In genomic region chr7:94250124-94250523, GRCh38 we compare ENCODE assay signal across 32 cellular contexts.
DNase-seq lines count a peak whose midpoint lies in the region; ATAC-seq, FAIRE-seq and TF ChIP-seq lines count a peak whose summit lies in the region.
"Had no signal": no experiment of that assay in that cellular context is flagged by ENCODE, and none has a peak within 500 bp of the region (broad histone marks: within the 10 kb centered on the region; RNA-seq: fewer than 3 reads in every experiment).

No MANE protein-coding gene starts in this region.

- H3K4me3 ChIP-seq in HEK293 (ENCODE audit: low read depth, low read length): no peak overlapping the region
- no peak overlapping the region for H3K4me3 ChIP-seq in astrocyte (ENCODE audit: insufficient read depth, low read depth, low read length)
- H3K4me3 ChIP-seq: SJCRH30, thoracic aorta had no signal

- H3K27me3 Mint-ChIP-seq in astrocyte (ENCODE audit: low read depth, unreplicated experiment): peaks cover 6% of the 10 kb centered on the region
- H3K27me3 Mint-ChIP-seq: activated CD4-positive, alpha-beta T cell treated with anti-CD3 and anti-CD28 coated beads, Interleukin-2, amount 10 ng/mL, durations not matched to agents 24 days and 14 days; CD4-positive, alpha-beta T cell; stimulated activated naive CD8-positive, alpha-beta T cell treated with anti-CD3 and anti-CD28 coated beads, Interleukin-15, amount 100 ng/mL, for 72 hours had no signal

- no peak overlapping the region for H3K4me3 Mint-ChIP-seq in astrocyte (ENCODE audit: unreplicated experiment)
- H3K4me3 Mint-ChIP-seq: activated CD4-positive, alpha-beta T cell treated with anti-CD3 and anti-CD28 coated beads, Interleukin-2, amount 10 ng/mL, durations not matched to agents 24 days and 14 days; activated naive CD4-positive, alpha-beta T cell treated with anti-CD3 and anti-CD28 coated beads, Interleukin-2, amount 50 U/mL, for 24 hours; CD4-positive, alpha-beta T cell; naive B cell; stimulated activated naive CD8-positive, alpha-beta T cell treated with anti-CD3 and anti-CD28 coated beads, Interleukin-15, amount 100 ng/mL, for 72 hours; T-cell had no signal

- no peak overlapping the region for H3K9ac ChIP-seq in astrocyte (ENCODE audit: low read length)

- no peak for ATAC-seq in GM19351 (IDR thresholded peaks at IDR 0.05; ENCODE audit: unreplicated experiment)
- ATAC-seq in GM18873 (IDR thresholded peaks at IDR 0.05; ENCODE audit: low FRiP score, unreplicated experiment): no peak
- ATAC-seq: esophagus mucosa; HepG2; sciatic nerve; stimulated activated naive CD8-positive, alpha-beta T cell treated with anti-CD3 and anti-CD28 coated beads, Interleukin-15, amount 100 ng/mL, for 72 hours; T-cell had no signal

- no peak overlapping the region for H2AFZ ChIP-seq in astrocyte (ENCODE audit: low read depth, low read length)

- no peak for FAIRE-seq in astrocyte (lab: Jason Lieb, UNC)
- FAIRE-seq: HepG2 had no signal

- H3K27ac Mint-ChIP-seq in astrocyte (ENCODE audit: unreplicated experiment): no peak overlapping the region
- H3K27ac Mint-ChIP-seq: activated CD4-positive, alpha-beta T cell treated with anti-CD3 and anti-CD28 coated beads, Interleukin-2, amount 10 ng/mL, durations not matched to agents 24 days and 14 days; activated naive CD4-positive, alpha-beta T cell treated with anti-CD3 and anti-CD28 coated beads, Interleukin-2, amount 50 U/mL, for 24 hours; CD4-positive, alpha-beta T cell; progenitor cell of endocrine pancreas; stimulated activated naive CD8-positive, alpha-beta T cell treated with anti-CD3 and anti-CD28 coated beads, Interleukin-15, amount 100 ng/mL, for 72 hours; T-cell had no signal

- H3K27ac ChIP-seq in HEK293 (ENCODE audit: extremely low read depth, low read depth, low read length) (no peak overlapping the region), astrocyte (ENCODE audit: low read depth, low read length) (no peak overlapping the region)
- H3K27ac ChIP-seq: brain microvascular endothelial cell, SJCRH30, thoracic aorta had no signal

- no peak overlapping the region for H3K4me2 ChIP-seq in astrocyte (ENCODE audit: low read length)

- H3K4me1 ChIP-seq in HEK293 (ENCODE audit: control insufficient read depth, insufficient read depth, low read length) (peaks cover 17% of the 10 kb centered on the region), astrocyte (ENCODE audit: insufficient read depth, low read length) (no peaks in the 10 kb centered on the region)

- H3K36me3 Mint-ChIP-seq in astrocyte (ENCODE audit: low read depth, unreplicated experiment): no peaks in the 10 kb centered on the region
- H3K36me3 Mint-ChIP-seq: activated naive CD4-positive, alpha-beta T cell treated with anti-CD3 and anti-CD28 coated beads, Interleukin-2, amount 50 U/mL, for 24 hours; naive B cell; T-cell had no signal

- peaks cover 7% of the 10 kb centered on the region for H3K4me1 Mint-ChIP-seq in astrocyte (ENCODE audit: low read depth, unreplicated experiment)
- H3K4me1 Mint-ChIP-seq: activated CD4-positive, alpha-beta T cell treated with anti-CD3 and anti-CD28 coated beads, Interleukin-2, amount 10 ng/mL, durations not matched to agents 24 days and 14 days; activated naive CD4-positive, alpha-beta T cell treated with anti-CD3 and anti-CD28 coated beads, Interleukin-2, amount 50 U/mL, for 24 hours; naive B cell; stimulated activated naive CD8-positive, alpha-beta T cell treated with anti-CD3 and anti-CD28 coated beads, Interleukin-15, amount 100 ng/mL, for 72 hours; T-cell had no signal

- H3K36me3 ChIP-seq in HEK293 (ENCODE audit: control insufficient read depth in 2 of 2, insufficient read depth in 1 of 2, low read length in 2 of 2): no peaks in the 10 kb centered on the region
- no peaks in the 10 kb centered on the region for H3K36me3 ChIP-seq in astrocyte (ENCODE audit: insufficient read depth, low read length)
- H3K36me3 ChIP-seq: brain microvascular endothelial cell, SJCRH30, thoracic aorta had no signal

- POLR2A ChIA-PET in HEK293 (lab: Yijun Ruan, JAX): no interaction called here

- H3K27me3 ChIP-seq in astrocyte (ENCODE audit: insufficient read depth, low read length): no peaks in the 10 kb centered on the region
- H3K27me3 ChIP-seq: brain microvascular endothelial cell, SJCRH30 had no signal

- H3K9me3 ChIP-seq in HEK293 (ENCODE audit: control insufficient read depth, insufficient read depth, low read depth, low read length) (no peaks in the 10 kb centered on the region), astrocyte (ENCODE audit: insufficient read depth, low read depth, low read length) (no peaks in the 10 kb centered on the region)
- H3K9me3 ChIP-seq: SJCRH30, thoracic aorta had no signal

- H4K20me1 ChIP-seq in astrocyte (ENCODE audit: insufficient read depth, low read length): no peaks in the 10 kb centered on the region

- TF ChIP-seq CTCF in HEK293 (tag by site-specific recombination; IDR thresholded peaks at IDR 0.05): no peak
- no peak for TF ChIP-seq CTCF in astrocyte (IDR thresholded peaks at IDR 0.05; ENCODE audit: insufficient read depth, low read depth, low read length)

- DNase-seq in COR-L47 (lab: John Stamatoyannopoulos, UW) (peak; percentile 5), NCI-H524 treated with DMSO at 0.1 percent for 48 hours (lab: John Stamatoyannopoulos, UW) (peak; percentile 60), astrocyte (ENCODE audit: low read depth) (peak; percentile 11), NCI-H2107 treated with DMSO at 0.1 percent for 48 hours (lab: John Stamatoyannopoulos, UW; ENCODE audit: unreplicated experiment) (no peak)
- DNase-seq: activated CD4-positive, alpha-beta T cell treated with anti-CD3 and anti-CD28 coated beads, Interleukin-2, amount 10 ng/mL, durations not matched to agents 24 days and 14 days; activated CD8-positive, alpha-beta memory T cell treated with anti-CD3 and anti-CD28 coated beads for 24 hours; amniotic stem cell; brain microvascular endothelial cell; CD4-positive, alpha-beta T cell; foreskin fibroblast; HCEC 1CT; head of caudate nucleus; islet precursor cell; midbrain; MV-4-11; naive B cell; NCI-H1930; NCI-H510A treated with DMSO at 0.1 percent for 48 hours; RPMI8226; SJCRH30; stimulated activated CD4-positive, alpha-beta T cell treated with anti-CD3 and anti-CD28 coated beads, Interleukin-2, amount 100 ng/mL, for 48 hours; stimulated activated naive CD8-positive, alpha-beta T cell treated with anti-CD3 and anti-CD28 coated beads, Interleukin-15, amount 100 ng/mL, for 72 hours; T-cell had no signal

- no peaks in the 10 kb centered on the region for H3K9me3 Mint-ChIP-seq in astrocyte (ENCODE audit: unreplicated experiment)
- H3K9me3 Mint-ChIP-seq: activated CD4-positive, alpha-beta T cell treated with anti-CD3 and anti-CD28 coated beads, Interleukin-2, amount 10 ng/mL, durations not matched to agents 24 days and 14 days; activated naive CD4-positive, alpha-beta T cell treated with anti-CD3 and anti-CD28 coated beads, Interleukin-2, amount 50 U/mL, for 24 hours; CD4-positive, alpha-beta T cell; stimulated activated naive CD8-positive, alpha-beta T cell treated with anti-CD3 and anti-CD28 coated beads, Interleukin-15, amount 100 ng/mL, for 72 hours; T-cell had no signal

- CTCF ChIA-PET in HEK293 (lab: Yijun Ruan, JAX): no interaction called here

- no peaks in the 10 kb centered on the region for H3K79me2 ChIP-seq in astrocyte (ENCODE audit: insufficient read depth, low read length)

TF ChIP-seq in HEK293, 187 proteins besides CTCF, POLR2A, EP300 and RAD21:
- no peak for TF ChIP-seq ZBTB20 (tag by site-specific recombination; IDR thresholded peaks at IDR 0.05)
- TF ChIP-seq SP7 (tag by site-specific recombination; IDR thresholded peaks at IDR 0.05): 0 out of 2 replicates have a peak, but pooled peaks have one; percentile 20
